In genomic region chr2:68447118-68447517, GRCh38 we compare ENCODE assay signal across 32 cellular contexts.
"Had no signal": no experiment of that assay in that cellular context is flagged by ENCODE, and none has a peak within 500 bp of the region (broad histone marks: within the 10 kb centered on the region; RNA-seq: fewer than 3 reads in every experiment).

No MANE protein-coding gene starts in this region.

- H3K4me3 ChIP-seq: adrenal gland, body of pancreas, breast epithelium had no signal

- H3K27me3 ChIP-seq: adrenal gland, body of pancreas, brain microvascular endothelial cell, breast epithelium had no signal

- H3K9me3 ChIP-seq: adrenal gland, body of pancreas had no signal

- H3K4me3 Mint-ChIP-seq: activated B cell treated with CpG ODN at 0.5 μM for 24 hours; activated CD4-positive, alpha-beta memory T cell treated with anti-CD3 and anti-CD28 coated beads for 36 hours; activated CD8-positive, alpha-beta T cell treated with anti-CD3 and anti-CD28 coated beads for 36 hours; activated naive CD4-positive, alpha-beta T cell treated with anti-CD3 and anti-CD28 coated beads for 36 hours; activated naive CD8-positive, alpha-beta T cell treated with anti-CD3 and anti-CD28 coated beads for 36 hours; activated T-helper 17 cell treated with anti-CD3 and anti-CD28 coated beads, Interleukin-2, amount 50 U/mL, for 72 hours; T-helper 1 cell treated with Interleukin-12 subunit alpha and Interleukin-12 subunit beta and Interleukin-4 antibody, amounts not matched to agents 30 μg/mL and 1 μg/mL, for 36 hours; T-helper 2 cell treated with Interferon-gamma antibody and Interleukin-4, amounts not matched to agents 5 μg/mL and 100 μg/mL, for 36 hours had no signal

- H3K4me1 Mint-ChIP-seq: activated B cell treated with CpG ODN at 0.5 μM for 24 hours had no signal

- H3K9me3 Mint-ChIP-seq: activated naive CD4-positive, alpha-beta T cell treated with anti-CD3 and anti-CD28 coated beads, Interleukin-2, amount 50 U/mL, for 72 hours; activated naive CD8-positive, alpha-beta T cell treated with anti-CD3 and anti-CD28 coated beads for 36 hours; T-helper 1 cell treated with Interleukin-12 subunit alpha and Interleukin-12 subunit beta and Interleukin-4 antibody, amounts not matched to agents 30 μg/mL and 1 μg/mL, for 36 hours; T-helper 2 cell treated with Interferon-gamma antibody and Interleukin-4, amounts not matched to agents 5 μg/mL and 100 μg/mL, for 36 hours had no signal

- H3K36me3 ChIP-seq: adrenal gland, brain microvascular endothelial cell, breast epithelium had no signal

- H3K27ac Mint-ChIP-seq: activated B cell treated with CpG ODN at 0.5 μM for 24 hours; activated CD4-positive, alpha-beta memory T cell treated with anti-CD3 and anti-CD28 coated beads for 36 hours; activated CD8-positive, alpha-beta T cell treated with anti-CD3 and anti-CD28 coated beads for 36 hours; activated naive CD4-positive, alpha-beta T cell treated with anti-CD3 and anti-CD28 coated beads for 36 hours; activated naive CD4-positive, alpha-beta T cell treated with anti-CD3 and anti-CD28 coated beads, Interleukin-2, amount 50 U/mL, for 72 hours; activated naive CD8-positive, alpha-beta T cell treated with anti-CD3 and anti-CD28 coated beads for 36 hours; activated T-helper 17 cell treated with anti-CD3 and anti-CD28 coated beads, Interleukin-2, amount 50 U/mL, for 72 hours; T-helper 1 cell treated with Interleukin-12 subunit alpha and Interleukin-12 subunit beta and Interleukin-4 antibody, amounts not matched to agents 30 μg/mL and 1 μg/mL, for 36 hours; T-helper 2 cell treated with Interferon-gamma antibody and Interleukin-4, amounts not matched to agents 5 μg/mL and 100 μg/mL, for 36 hours had no signal

- DNase-seq: activated B cell treated with CpG ODN at 0.5 μM for 24 hours; activated CD4-positive, alpha-beta memory T cell treated with anti-CD3 and anti-CD28 coated beads for 36 hours; activated CD4-positive, alpha-beta T cell treated with anti-CD3 and anti-CD28 coated beads for 48 hours; activated CD4-positive, alpha-beta T cell treated with anti-CD3 and anti-CD28 coated beads, Interleukin-2, amount 50 U/mL, for 1 hour; activated CD4-positive, alpha-beta T cell treated with anti-CD3 and anti-CD28 coated beads, Interleukin-2, amount 50 U/mL, for 4 hours; activated CD4-positive, CD25-positive, alpha-beta regulatory T cell treated with anti-CD3 and anti-CD28 coated beads, Interleukin-2, amount 50 U/mL, for 72 hours; activated CD8-positive, alpha-beta memory T cell treated with anti-CD3 and anti-CD28 coated beads, Interleukin-2, amount 50 U/mL, for 4 hours; activated CD8-positive, alpha-beta T cell treated with anti-CD3 and anti-CD28 coated beads for 36 hours; activated effector memory CD4-positive, alpha-beta T cell treated with anti-CD3 and anti-CD28 coated beads, Interleukin-2, amount 50 U/mL, for 16 hours; activated gamma-delta T cell treated with Interleukin-2 at 50 U/mL for 16 hours; activated naive CD4-positive, alpha-beta T cell; activated naive CD4-positive, alpha-beta T cell treated with anti-CD3 and anti-CD28 coated beads for 36 hours; activated naive CD4-positive, alpha-beta T cell treated with anti-CD3 and anti-CD28 coated beads, Interleukin-2, amount 50 U/mL, for 16 hours; activated naive CD8-positive, alpha-beta T cell treated with anti-CD3 and anti-CD28 coated beads for 36 hours; activated T-cell treated with anti-CD3 and anti-CD28 coated beads for 4 hours; activated T-cell treated with anti-CD3 and anti-CD28 coated beads, Interleukin-2, amount 50 U/mL, for 1 hour; activated T-cell treated with anti-CD3 and anti-CD28 coated beads, Interleukin-2, amount 50 U/mL, for 48 hours; adrenal gland; amniotic stem cell; aorta; body of pancreas; brain microvascular endothelial cell; central memory CD4-positive, alpha-beta T cell; T-helper 1 cell; T-helper 2 cell; T-helper 9 cell had no signal

- H3K27ac ChIP-seq: adrenal gland, body of pancreas, brain microvascular endothelial cell, breast epithelium, VCaP had no signal

- H3K4me1 ChIP-seq: adrenal gland, body of pancreas, breast epithelium had no signal

- H3K27me3 Mint-ChIP-seq: activated B cell treated with CpG ODN at 0.5 μM for 24 hours; activated CD4-positive, alpha-beta memory T cell treated with anti-CD3 and anti-CD28 coated beads for 36 hours; activated CD8-positive, alpha-beta T cell treated with anti-CD3 and anti-CD28 coated beads for 36 hours; activated T-helper 17 cell treated with anti-CD3 and anti-CD28 coated beads, Interleukin-2, amount 50 U/mL, for 72 hours had no signal

- ATAC-seq: activated CD8-positive, alpha-beta T cell treated with anti-CD3 and anti-CD28 coated beads for 36 hours; activated T-helper 17 cell treated with anti-CD3 and anti-CD28 coated beads, Interleukin-2, amount 50 U/mL, for 72 hours; body of pancreas had no signal

- H3K36me3 Mint-ChIP-seq: activated CD4-positive, alpha-beta memory T cell treated with anti-CD3 and anti-CD28 coated beads for 36 hours; activated naive CD4-positive, alpha-beta T cell treated with anti-CD3 and anti-CD28 coated beads, Interleukin-2, amount 50 U/mL, for 72 hours; activated naive CD8-positive, alpha-beta T cell treated with anti-CD3 and anti-CD28 coated beads for 36 hours had no signal
